Comparison of ENCODE assay signal across 24 cellular contexts in genomic region chr7:98242342-98242741, GRCh38. TPM values are rescaled to one million over a fixed set of nuclear protein-coding genes. Genes with fewer than 3 reads are reported as not detected.
"Had no signal": no experiment of that assay in that cellular context is flagged by ENCODE, and none has a peak within 500 bp of the region (broad histone marks: within the 10 kb centered on the region; RNA-seq: fewer than 3 reads in every experiment).

No MANE protein-coding gene starts in this region.

- DNase-seq: Kasumi-1, MM.1S, NCI-H1092 treated with DMSO at 0.1 percent for 48 hours, NCI-H1436, NCI-H187, NCI-H2029, NCI-H2081 treated with DMSO at 0.1 percent for 48 hours, NCI-H2171, NCI-H226, NCI-H446, NCI-H510A, NCI-H524 treated with DMSO at 0.1 percent for 48 hours, NCI-H69, NCI-H774, PC-9, Peyer's patch, SHP77 treated with DMSO at 0.1 percent for 48 hours, SJCRH30 had no signal

- H3K4me3 ChIP-seq: K562, PC-9, Peyer's patch, SJCRH30 had no signal

- H3K4me1 ChIP-seq: Peyer's patch, SJCRH30 had no signal

- H3K27ac Mint-ChIP-seq: IgD-negative memory B cell had no signal

- H3K9me3 Mint-ChIP-seq: IgD-negative memory B cell had no signal

- ATAC-seq: Right ventricle myocardium inferior had no signal

- H3K27me3 ChIP-seq: Peyer's patch, SJCRH30 had no signal

- H3K27me3 Mint-ChIP-seq: IgD-negative memory B cell had no signal

- H3K4me1 Mint-ChIP-seq: IgD-negative memory B cell had no signal

- FAIRE-seq: K562 had no signal

- H3K27ac ChIP-seq: HL-60, KMS-11, PC-9, Peyer's patch, SJCRH30 had no signal

- H3K9me3 ChIP-seq: Peyer's patch, SJCRH30 had no signal

- H3K4me3 Mint-ChIP-seq: IgD-negative memory B cell had no signal

RNA-seq across cellular contexts. Expression of gene BHLHA15, which starts 31.1 kb away (rescaled TPM):
- total RNA-seq: M059J, Right ventricle myocardium inferior, SJCRH30 had no signal
